ENCODE assay signal across 2 cellular contexts in the genomic region with DNA sequence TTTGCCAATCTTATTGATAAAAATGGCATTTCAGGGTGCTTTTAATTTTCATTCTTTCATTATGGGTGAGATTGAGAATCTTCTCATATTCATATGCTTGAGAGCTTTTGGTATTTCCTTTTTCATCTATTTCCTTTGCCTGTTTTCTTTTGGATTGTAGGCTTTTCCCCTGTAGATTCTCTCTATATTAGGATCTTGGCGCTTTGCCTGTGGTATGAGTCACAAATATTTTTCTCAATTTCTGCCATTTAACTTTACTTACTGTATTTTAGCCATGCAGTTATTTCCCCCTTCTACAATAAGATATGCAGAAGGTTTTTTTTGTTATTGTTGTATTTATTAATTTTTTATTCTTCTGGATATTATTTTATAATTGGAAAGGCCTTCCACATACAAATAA.
TF ChIP-seq lines count a peak whose summit lies in the region.

No MANE protein-coding gene starts in this region.

TF ChIP-seq in liver, 16 proteins besides CTCF, POLR2A, EP300 and RAD21 (continued from another document):
- TF ChIP-seq, protein P1, sequence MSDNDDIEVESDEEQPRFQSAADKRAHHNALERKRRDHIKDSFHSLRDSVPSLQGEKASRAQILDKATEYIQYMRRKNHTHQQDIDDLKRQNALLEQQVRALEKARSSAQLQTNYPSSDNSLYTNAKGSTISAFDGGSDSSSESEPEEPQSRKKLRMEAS (IDR thresholded peaks at IDR 0.05), result no peak
- TF ChIP-seq SP1 (IDR thresholded peaks at IDR 0.05), result no peak

TF ChIP-seq in HepG2, 621 proteins besides CTCF, POLR2A, EP300 and RAD21 (continued from another document):
- no peak for TF ChIP-seq HHEX (CRISPR knock-in tag; IDR thresholded peaks at IDR 0.05)
- TF ChIP-seq, protein P2, sequence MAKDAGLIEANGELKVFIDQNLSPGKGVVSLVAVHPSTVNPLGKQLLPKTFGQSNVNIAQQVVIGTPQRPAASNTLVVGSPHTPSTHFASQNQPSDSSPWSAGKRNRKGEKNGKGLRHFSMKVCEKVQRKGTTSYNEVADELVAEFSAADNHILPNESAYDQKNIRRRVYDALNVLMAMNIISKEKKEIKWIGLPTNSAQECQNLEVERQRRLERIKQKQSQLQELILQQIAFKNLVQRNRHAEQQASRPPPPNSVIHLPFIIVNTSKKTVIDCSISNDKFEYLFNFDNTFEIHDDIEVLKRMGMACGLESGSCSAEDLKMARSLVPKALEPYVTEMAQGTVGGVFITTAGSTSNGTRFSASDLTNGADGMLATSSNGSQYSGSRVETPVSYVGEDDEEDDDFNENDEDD (CRISPR knock-in tag; IDR thresholded peaks at IDR 0.05; ENCODE audit: borderline replicate concordance), result no peak
- TF ChIP-seq TBP (CRISPR knock-in tag; IDR thresholded peaks at IDR 0.05), result no peak
- no peak for TF ChIP-seq ZNF510 (CRISPR knock-in tag; IDR thresholded peaks at IDR 0.05; ENCODE audit: low read depth)
- TF ChIP-seq ESRRA (CRISPR knock-in tag; IDR thresholded peaks at IDR 0.05; ENCODE audit: low read depth), result no peak
- no peak for TF ChIP-seq FOXK2 (IDR thresholded peaks at IDR 0.05)
- no peak for TF ChIP-seq ZFP36 (IDR thresholded peaks at IDR 0.05; ENCODE audit: borderline replicate concordance, low read depth, low read length, partially characterized antibody)
- TF ChIP-seq ZNF205 (CRISPR knock-in tag; IDR thresholded peaks at IDR 0.05), result no peak
- TF ChIP-seq ZNF570 (CRISPR knock-in tag; IDR thresholded peaks at IDR 0.05; ENCODE audit: borderline replicate concordance), result no peak
- TF ChIP-seq, protein P3, sequence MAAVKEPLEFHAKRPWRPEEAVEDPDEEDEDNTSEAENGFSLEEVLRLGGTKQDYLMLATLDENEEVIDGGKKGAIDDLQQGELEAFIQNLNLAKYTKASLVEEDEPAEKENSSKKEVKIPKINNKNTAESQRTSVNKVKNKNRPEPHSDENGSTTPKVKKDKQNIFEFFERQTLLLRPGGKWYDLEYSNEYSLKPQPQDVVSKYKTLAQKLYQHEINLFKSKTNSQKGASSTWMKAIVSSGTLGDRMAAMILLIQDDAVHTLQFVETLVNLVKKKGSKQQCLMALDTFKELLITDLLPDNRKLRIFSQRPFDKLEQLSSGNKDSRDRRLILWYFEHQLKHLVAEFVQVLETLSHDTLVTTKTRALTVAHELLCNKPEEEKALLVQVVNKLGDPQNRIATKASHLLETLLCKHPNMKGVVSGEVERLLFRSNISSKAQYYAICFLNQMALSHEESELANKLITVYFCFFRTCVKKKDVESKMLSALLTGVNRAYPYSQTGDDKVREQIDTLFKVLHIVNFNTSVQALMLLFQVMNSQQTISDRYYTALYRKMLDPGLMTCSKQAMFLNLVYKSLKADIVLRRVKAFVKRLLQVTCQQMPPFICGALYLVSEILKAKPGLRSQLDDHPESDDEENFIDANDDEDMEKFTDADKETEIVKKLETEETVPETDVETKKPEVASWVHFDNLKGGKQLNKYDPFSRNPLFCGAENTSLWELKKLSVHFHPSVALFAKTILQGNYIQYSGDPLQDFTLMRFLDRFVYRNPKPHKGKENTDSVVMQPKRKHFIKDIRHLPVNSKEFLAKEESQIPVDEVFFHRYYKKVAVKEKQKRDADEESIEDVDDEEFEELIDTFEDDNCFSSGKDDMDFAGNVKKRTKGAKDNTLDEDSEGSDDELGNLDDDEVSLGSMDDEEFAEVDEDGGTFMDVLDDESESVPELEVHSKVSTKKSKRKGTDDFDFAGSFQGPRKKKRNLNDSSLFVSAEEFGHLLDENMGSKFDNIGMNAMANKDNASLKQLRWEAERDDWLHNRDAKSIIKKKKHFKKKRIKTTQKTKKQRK (IDR thresholded peaks at IDR 0.05; ENCODE audit: low read length), result no peak
- no peak for TF ChIP-seq ZNF605 (CRISPR knock-in tag; IDR thresholded peaks at IDR 0.05)
- no peak for TF ChIP-seq ZNF264 (CRISPR knock-in tag; IDR thresholded peaks at IDR 0.05)
- TF ChIP-seq, protein P4, sequence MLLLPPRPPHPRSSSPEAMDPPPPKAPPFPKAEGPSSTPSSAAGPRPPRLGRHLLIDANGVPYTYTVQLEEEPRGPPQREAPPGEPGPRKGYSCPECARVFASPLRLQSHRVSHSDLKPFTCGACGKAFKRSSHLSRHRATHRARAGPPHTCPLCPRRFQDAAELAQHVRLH (CRISPR knock-in tag; IDR thresholded peaks at IDR 0.05; ENCODE audit: borderline replicate concordance, low read depth), result no peak
